ENCODE assay signal across 21 cellular contexts in the genomic region with DNA sequence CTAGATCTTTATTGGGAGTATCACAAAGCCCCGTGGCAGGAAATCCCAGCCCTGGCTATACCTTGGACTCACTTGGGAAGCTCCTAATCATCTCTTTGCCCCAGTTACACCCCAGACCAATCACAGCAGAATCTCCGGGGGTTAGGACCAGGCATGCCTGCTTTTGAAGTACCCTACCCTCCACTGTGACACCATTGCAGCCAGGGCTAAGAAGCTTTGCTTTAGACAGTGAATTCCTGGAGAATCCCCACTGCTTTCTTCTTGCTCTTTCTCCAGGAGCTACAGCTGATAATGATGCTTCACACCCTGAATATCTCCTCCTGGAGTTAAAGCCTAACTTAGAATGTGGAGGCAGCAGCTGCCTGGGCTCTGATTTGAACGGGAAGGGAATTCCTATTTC. TPM values are rescaled to one million over a fixed set of nuclear protein-coding genes. Genes with fewer than 3 reads are reported as not detected.
"Had no signal": no experiment of that assay in that cellular context is flagged by ENCODE, and none has a peak within 500 bp of the region (broad histone marks: within the 10 kb centered on the region; RNA-seq: fewer than 3 reads in every experiment).

No MANE protein-coding gene starts in this region.

- H3K9me3 Mint-ChIP-seq: activated naive CD8-positive, alpha-beta T cell treated with anti-CD3 and anti-CD28 coated beads for 36 hours; activated T-cell treated with anti-CD3 and anti-CD28 coated beads, Interleukin-2, amount 50 U/mL, for 4 hours; dendritic cell treated with granulocyte-macrophage colony-stimulating factor and Interleukin-4, amounts not matched to agents 40 ng/mL and 50 ng/mL, for 4 days; naive thymus-derived CD4-positive, alpha-beta T cell; stimulated activated memory B cell treated with anti-CD40 and anti-IgM and Interleukin-4, amounts not matched to agents 10 μg/mL and 1 μg/mL and 100 μg/mL, for 72 hours had no signal

- ATAC-seq: activated T-cell treated with anti-CD3 and anti-CD28 coated beads, Interleukin-2, amount 50 U/mL, for 4 hours; foreskin keratinocyte; naive thymus-derived CD4-positive, alpha-beta T cell; stimulated activated memory B cell treated with anti-CD40 and anti-IgM and Interleukin-4, amounts not matched to agents 10 μg/mL and 1 μg/mL and 100 μg/mL, for 72 hours had no signal

- H3K27me3 ChIP-seq: cardiac muscle cell, ovary, stomach, uterus had no signal

- H3K36me3 Mint-ChIP-seq: activated naive CD8-positive, alpha-beta T cell treated with anti-CD3 and anti-CD28 coated beads for 36 hours; naive thymus-derived CD4-positive, alpha-beta T cell; stimulated activated memory B cell treated with anti-CD40 and anti-IgM and Interleukin-4, amounts not matched to agents 10 μg/mL and 1 μg/mL and 100 μg/mL, for 72 hours had no signal

- H3K27me3 Mint-ChIP-seq: activated naive CD8-positive, alpha-beta T cell treated with anti-CD3 and anti-CD28 coated beads for 36 hours had no signal

- H3K4me1 Mint-ChIP-seq: activated naive CD8-positive, alpha-beta T cell treated with anti-CD3 and anti-CD28 coated beads for 36 hours; naive thymus-derived CD4-positive, alpha-beta T cell; stimulated activated memory B cell treated with anti-CD40 and anti-IgM and Interleukin-4, amounts not matched to agents 10 μg/mL and 1 μg/mL and 100 μg/mL, for 72 hours had no signal

- H3K9me3 ChIP-seq: neutrophil, ovary, prostate gland, stomach, uterus had no signal

- H3K36me3 ChIP-seq: cardiac muscle cell, neutrophil, ovary, prostate gland, stomach, uterus had no signal

- H3K4me3 ChIP-seq: cardiac muscle cell, ovary, prostate gland, skin epidermis, stomach, uterus had no signal

- H3K4me3 Mint-ChIP-seq: activated naive CD8-positive, alpha-beta T cell treated with anti-CD3 and anti-CD28 coated beads for 36 hours; activated T-cell treated with anti-CD3 and anti-CD28 coated beads, Interleukin-2, amount 50 U/mL, for 4 hours; dendritic cell treated with granulocyte-macrophage colony-stimulating factor and Interleukin-4, amounts not matched to agents 40 ng/mL and 50 ng/mL, for 4 days; naive thymus-derived CD4-positive, alpha-beta T cell; stimulated activated memory B cell treated with anti-CD40 and anti-IgM and Interleukin-4, amounts not matched to agents 10 μg/mL and 1 μg/mL and 100 μg/mL, for 72 hours had no signal

- H3K4me1 ChIP-seq: foreskin keratinocyte, prostate gland, uterus had no signal

- H3K27ac ChIP-seq: cardiac muscle cell, foreskin keratinocyte, neutrophil, prostate gland, skin epidermis, uterus had no signal

- DNase-seq: activated CD4-positive, alpha-beta T cell treated with anti-CD3 and anti-CD28 coated beads for 1 hour; activated CD8-positive, alpha-beta memory T cell treated with anti-CD3 and anti-CD28 coated beads, Interleukin-2, amount 50 U/mL, for 4 hours; activated naive CD4-positive, alpha-beta T cell treated with Interleukin-2 at 50 U/mL for 16 hours; activated naive CD8-positive, alpha-beta T cell treated with anti-CD3 and anti-CD28 coated beads for 36 hours; activated T-cell treated with anti-CD3 and anti-CD28 coated beads, Interleukin-2, amount 50 U/mL, for 4 hours; effector CD8-positive, alpha-beta T cell; foreskin keratinocyte; kidney glomerular epithelial cell; naive thymus-derived CD4-positive, alpha-beta T cell; ovary; stimulated activated CD4-positive, alpha-beta T cell treated with anti-CD3 and anti-CD28 coated beads, Interleukin-15, amount 100 ng/mL, for 24 hours; stomach; T-helper 1 cell; trophoblast cell; uterus had no signal

- H3K27ac Mint-ChIP-seq: activated naive CD8-positive, alpha-beta T cell treated with anti-CD3 and anti-CD28 coated beads for 36 hours; dendritic cell treated with granulocyte-macrophage colony-stimulating factor and Interleukin-4, amounts not matched to agents 40 ng/mL and 50 ng/mL, for 4 days; naive thymus-derived CD4-positive, alpha-beta T cell; stimulated activated memory B cell treated with anti-CD40 and anti-IgM and Interleukin-4, amounts not matched to agents 10 μg/mL and 1 μg/mL and 100 μg/mL, for 72 hours had no signal

RNA-seq across cellular contexts. Expression of a gene that starts 20.0 kb away (rescaled TPM):
- total RNA-seq: foreskin keratinocyte had no signal
- polyA plus RNA-seq: naive thymus-derived CD4-positive, alpha-beta T cell had no signal
